In genomic region chr18:79411614-79412526, GRCh38 we compare ENCODE assay signal across 21 cellular contexts. TPM values are rescaled to one million over a fixed set of nuclear protein-coding genes. Genes with fewer than 3 reads are reported as not detected.
DNase-seq lines count a peak whose midpoint lies in the region; ATAC-seq, FAIRE-seq and TF ChIP-seq lines count a peak whose summit lies in the region.
"Had no signal": no experiment of that assay in that cellular context is flagged by ENCODE, and none has a peak within 500 bp of the region (broad histone marks: within the 10 kb centered on the region; RNA-seq: fewer than 3 reads in every experiment).

No MANE protein-coding gene starts in this region.

- TF ChIP-seq EP300 in HepG2 (IDR thresholded peaks at IDR 0.05; ENCODE audit: low read depth in 2 of 2, low read length in 2 of 2), result no peak
- no peak for TF ChIP-seq EP300 in HepG2 (CRISPR knock-in tag; IDR thresholded peaks at IDR 0.05; ENCODE audit: borderline replicate concordance)

- no peak overlapping the region for H2AFZ ChIP-seq in HepG2 (ENCODE audit: low read length)

- H3K4me2 ChIP-seq in HepG2 (ENCODE audit: low read depth, low read length), result no peak overlapping the region
- H3K4me2 ChIP-seq: A549 had no signal

- no peak for FAIRE-seq in HepG2 (lab: Jason Lieb, UNC)
- FAIRE-seq: A549, astrocyte, frontal cortex had no signal

- no peak for ATAC-seq in activated T-cell treated with anti-CD3 and anti-CD28 coated beads, Interleukin-2, amount 50 U/mL, for 4 hours
- ATAC-seq in HepG2 (no peak), upper lobe of right lung (no peak), GM18873 (IDR thresholded peaks at IDR 0.05; ENCODE audit: low FRiP score, unreplicated experiment) (no peak)
- ATAC-seq: A549; left lung; stimulated activated effector memory CD8-positive, alpha-beta T cell treated with anti-CD3 and anti-CD28 coated beads, Interleukin-12 subunit alpha, Interleukin-12 subunit beta, amount 100 ng/mL, for 72 hours had no signal

- BruUV-seq in HepG2 (replicated peaks; lab: Mats Ljungman, UMichigan), result no TSS peak

- H3K79me2 ChIP-seq in HepG2 (ENCODE audit: insufficient read depth, low read length), result no peaks in the 10 kb centered on the region

- no peaks in the 10 kb centered on the region for H3K27me3 Mint-ChIP-seq in activated T-cell treated with anti-CD3 and anti-CD28 coated beads, Interleukin-2, amount 50 U/mL, for 4 hours (ENCODE audit: low read depth)

- H3K4me1 ChIP-seq in HepG2 (ENCODE audit: insufficient read depth, low read length) (no peaks in the 10 kb centered on the region), upper lobe of right lung (peaks cover 3% of the 10 kb centered on the region)
- H3K4me1 ChIP-seq: A549, colonic mucosa, left lung, prostate gland had no signal

- peak; percentile 31 for DNase-seq in activated T-cell treated with anti-CD3 and anti-CD28 coated beads, Interleukin-2, amount 50 U/mL, for 1 hour
- DNase-seq in activated T-cell treated with anti-CD3 and anti-CD28 coated beads, Interleukin-2, amount 50 U/mL, for 4 hours, result no peak
- DNase-seq in choroid plexus epithelial cell (ENCODE audit: low read depth) (peak; percentile 61), HepG2 (ENCODE audit: low spot score) (no peak), upper lobe of right lung (peak; percentile 55), inferior parietal cortex (ENCODE audit: extremely low spot score) (no peak), H4 (ENCODE audit: low spot score) (no peak)
- DNase-seq: activated naive CD4-positive, alpha-beta T cell treated with Interleukin-2 at 50 U/mL for 16 hours; colonic mucosa; NCI-H1092 treated with DMSO at 0.1 percent for 48 hours had no signal

- in situ Hi-C loops in HepG2 (cut with HindIII; ENCODE audit: extremely low pct_ligation_motif_present, low pct_unique_long_range_greater_than_20kb), result no loop called here

- H3K4me3 ChIP-seq in choroid plexus epithelial cell (ENCODE audit: low read depth, low read length) (peak overlapping the region; percentile 11), HepG2 (replicated peaks in 1 of 3; ENCODE audit: insufficient read depth in 1 of 3, low read depth in 2 of 3, low read length in 3 of 3) (no peak overlapping the region), upper lobe of right lung (no peak overlapping the region)
- H3K4me3 ChIP-seq: A549, colonic mucosa, left lung, prostate gland, thoracic aorta had no signal

- WGBS in HepG2 (ENCODE audit: low lambda C conversion rate), result 40% methylated on average over 32 of the region's 47 CpGs

- H3K9me3 ChIP-seq in HepG2 (ENCODE audit: low read length) (no peaks in the 10 kb centered on the region), upper lobe of right lung (no peaks in the 10 kb centered on the region)
- H3K9me3 ChIP-seq: A549, colonic mucosa, left lung, prostate gland, thoracic aorta had no signal

- peaks cover 4 to 37% of the 10 kb centered on the region in 2 experiments; a peak in 4 of 5 replicates for H3K27me3 ChIP-seq in HepG2 (ENCODE audit: control insufficient read depth in 1 of 2, insufficient read depth in 2 of 2, low read length in 2 of 2)
- no peaks in the 10 kb centered on the region for H3K27me3 ChIP-seq in upper lobe of right lung
- H3K27me3 ChIP-seq: colonic mucosa, left lung had no signal

- H3K9me3 Mint-ChIP-seq in activated T-cell treated with anti-CD3 and anti-CD28 coated beads, Interleukin-2, amount 50 U/mL, for 4 hours, result no peaks in the 10 kb centered on the region
- H3K9me3 Mint-ChIP-seq: nephron; stimulated activated effector memory CD8-positive, alpha-beta T cell treated with anti-CD3 and anti-CD28 coated beads, Interleukin-12 subunit alpha, Interleukin-12 subunit beta, amount 100 ng/mL, for 72 hours had no signal

- no peak overlapping the region for H3K4me3 Mint-ChIP-seq in activated T-cell treated with anti-CD3 and anti-CD28 coated beads, Interleukin-2, amount 50 U/mL, for 4 hours
- H3K4me3 Mint-ChIP-seq: CD14-positive monocyte; nephron; stimulated activated effector memory CD8-positive, alpha-beta T cell treated with anti-CD3 and anti-CD28 coated beads, Interleukin-12 subunit alpha, Interleukin-12 subunit beta, amount 100 ng/mL, for 72 hours had no signal

- intact Hi-C loops in HepG2 (cut with micrococcal nuclease; ENCODE audit: unreplicated experiment), result no loop called here
- intact Hi-C loops in upper lobe of right lung (cut with DNase I), result no loop called here

- H3K27ac ChIP-seq in HepG2 (ENCODE audit: extremely low read length, insufficient read depth, low read length) (no peak overlapping the region), upper lobe of right lung (no peak overlapping the region)
- H3K27ac ChIP-seq: A549, colonic mucosa, left lung, prostate gland, thoracic aorta had no signal

- H3K36me3 ChIP-seq in HepG2 (replicated peaks in 1 of 2; ENCODE audit: control insufficient read depth in 1 of 2, insufficient read depth in 2 of 2, low read length in 2 of 2) (no peaks in the 10 kb centered on the region), upper lobe of right lung (peaks cover 5% of the 10 kb centered on the region)
- H3K36me3 ChIP-seq: colonic mucosa, prostate gland had no signal

- H3K4me1 Mint-ChIP-seq in activated T-cell treated with anti-CD3 and anti-CD28 coated beads, Interleukin-2, amount 50 U/mL, for 4 hours (ENCODE audit: low read depth), result peaks cover 22% of the 10 kb centered on the region

- CTCF ChIA-PET in HepG2 (lab: Yijun Ruan, JAX; ENCODE audit: low intra/inter-chr PET ratio, low total read pairs), result no interaction called here

- POLR2A ChIA-PET in HepG2 (lab: Yijun Ruan, JAX), result no interaction called here

- H3K9ac ChIP-seq in HepG2 (ENCODE audit: insufficient read depth, low read depth, low read length), result no peak overlapping the region

- H4K20me1 ChIP-seq in HepG2 (ENCODE audit: insufficient read depth, low read length), result no peaks in the 10 kb centered on the region

- TF ChIP-seq POLR2A in HepG2 (IDR thresholded peaks at IDR 0.05; ENCODE audit: insufficient read depth in 1 of 2, low read depth in 2 of 2, low read length in 2 of 2), result no peak

- no peak for TF ChIP-seq RAD21 in HepG2 (CRISPR knock-in tag; IDR thresholded peaks at IDR 0.05)

- peaks cover 21% of the 10 kb centered on the region for H3K36me3 Mint-ChIP-seq in activated T-cell treated with anti-CD3 and anti-CD28 coated beads, Interleukin-2, amount 50 U/mL, for 4 hours (ENCODE audit: insufficient read depth)

- no peak for TF ChIP-seq CTCF in choroid plexus epithelial cell (conservative IDR thresholded peaks at IDR 0.05; ENCODE audit: low read depth, low read length)
- TF ChIP-seq CTCF in HepG2 (CRISPR knock-in tag; IDR thresholded peaks at IDR 0.05), result no peak
- no peak for TF ChIP-seq CTCF in upper lobe of right lung (IDR thresholded peaks at IDR 0.05)

TF ChIP-seq in HepG2, 621 proteins besides CTCF, POLR2A, EP300 and RAD21:
- TF ChIP-seq ZNF30 (CRISPR knock-in tag; IDR thresholded peaks at IDR 0.05) (no peak), CREB1 (IDR thresholded peaks at IDR 0.05) (peak; percentile 82), CREB1 (CRISPR knock-in tag; IDR thresholded peaks at IDR 0.05) (no peak)

RNA-seq across cellular contexts. Expression of gene NFATC1, which starts 16.1 kb away (rescaled TPM):
- total RNA-seq in activated T-cell treated with anti-CD3 and anti-CD28 coated beads, Interleukin-2, amount 50 U/mL, for 4 hours, result 10 to 100 TPM; 62.7 to 80.8 (median 75.2) TPM
- total RNA-seq in HepG2 (2016; rRNA removed; fragmentation: Illumina TruSeq; extraction: Trizol) (not detected in 2 replicates), upper lobe of right lung (16.6 TPM)
- total RNA-seq in HepG2 (2016; cell fraction: cytosol; rRNA removed; fragmentation: Illumina TruSeq; extraction: Trizol; ENCODE audit: low read depth), result not detected in 2 replicates
- total RNA-seq in HepG2 (2016; cell fraction: insoluble cytoplasmic fraction; rRNA removed; fragmentation: Illumina TruSeq; extraction: Trizol), result not detected in 2 replicates
- not detected in 2 replicates for total RNA-seq in HepG2 (2016; cell fraction: membrane; rRNA removed; fragmentation: Illumina TruSeq; extraction: Trizol)
- not detected in 2 replicates for total RNA-seq in HepG2 (2016; cell fraction: nucleus; rRNA removed; fragmentation: Illumina TruSeq; extraction: Trizol)
- polyA plus RNA-seq in HepG2 (2011; rRNA removed), result 0.04 TPM in 1 of 2 replicates, not detected in the other
- polyA plus RNA-seq in HepG2 (2011; cell fraction: cytosol; rRNA removed), result 0.03 TPM in 1 of 2 replicates, not detected in the other
- polyA plus RNA-seq in HepG2 (2011; cell fraction: nucleus; rRNA removed), result 0.12 and 0.23 TPM in 2 replicates
- polyA plus RNA-seq in HepG2 (2012), result 0.04 and 0.05 TPM in 2 replicates
- polyA plus RNA-seq in HepG2 (2016; cell fraction: cytosol; fragmentation: Illumina TruSeq; extraction: Trizol; ENCODE audit: low read depth), result not detected in 2 replicates
- not detected in 2 replicates for polyA plus RNA-seq in HepG2 (2016; cell fraction: insoluble cytoplasmic fraction; fragmentation: Illumina TruSeq; extraction: Trizol; ENCODE audit: low read depth)
- polyA plus RNA-seq in HepG2 (2016; cell fraction: membrane; fragmentation: Illumina TruSeq; extraction: Trizol; ENCODE audit: low read depth), result not detected in 2 replicates
- polyA plus RNA-seq in HepG2 (2016; cell fraction: nucleus; fragmentation: Illumina TruSeq; extraction: Trizol; ENCODE audit: insufficient read depth, low read depth), result not detected in 2 replicates
- polyA minus RNA-seq in HepG2 (2011; rRNA and poly(A)+ RNA removed; ENCODE audit: low replicate concordance), result 0.42 TPM in 1 of 2 replicates, not detected in the other
- polyA minus RNA-seq in HepG2 (2011; cell fraction: cytosol; rRNA and poly(A)+ RNA removed), result not detected in 2 replicates
- polyA minus RNA-seq in HepG2 (2011; cell fraction: nucleus; rRNA and poly(A)+ RNA removed), result not detected in 2 replicates
- total RNA-seq in H4 (2014; rRNA removed; shearing (Covaris generic)), result 3.2 and 4.3 TPM in 2 replicates
- total RNA-seq: RPMI7951 had no signal

Comparison
In these comparisons a context has a peak if more than half of its experiments do, and no peak if none do; other contexts are left out.
1. DNase-seq: peak in activated T-cell treated with anti-CD3 and anti-CD28 coated beads, Interleukin-2, amount 50 U/mL, for 1 hour (single experiment), choroid plexus epithelial cell (single experiment) and upper lobe of right lung (single experiment); none in activated T-cell treated with anti-CD3 and anti-CD28 coated beads, Interleukin-2, amount 50 U/mL, for 4 hours (single experiment), HepG2 (single experiment), inferior parietal cortex (single experiment) and H4 (single experiment).